In genomic region chr7:133339772-133340171, GRCh38 we compare ENCODE assay signal across 24 cellular contexts.
"Had no signal": no experiment of that assay in that cellular context is flagged by ENCODE, and none has a peak within 500 bp of the region (broad histone marks: within the 10 kb centered on the region; RNA-seq: fewer than 3 reads in every experiment).

No MANE protein-coding gene starts in this region.

- H3K9me3 ChIP-seq: testis had no signal

- H3K27me3 ChIP-seq: foreskin keratinocyte, neural progenitor cell, right lobe of liver, testis, tibial nerve, upper lobe of right lung, vagina had no signal

- H3K79me2 ChIP-seq: parathyroid adenoma had no signal

- H3K4me3 ChIP-seq: left ventricle myocardium inferior, lower lobe of right lung, neural progenitor cell, psoas muscle, right lobe of liver, testis, tibial nerve, upper lobe of right lung, vagina had no signal

- H3K9ac ChIP-seq: neural progenitor cell, parathyroid adenoma had no signal

- H3K27ac Mint-ChIP-seq: dendritic cell treated with granulocyte-macrophage colony-stimulating factor and Interleukin-4, amounts not matched to agents 40 ng/mL and 50 ng/mL, for 4 days; effector memory CD8-positive, alpha-beta T cell; immature natural killer cell; memory B cell; natural killer cell treated with Interleukin-12 subunit alpha and Interleukin-12 subunit beta and Interleukin-15 and Interleukin-18, amount 100 ng/mL, for 72 hours; neural progenitor cell; stimulated activated effector memory CD8-positive, alpha-beta T cell treated with anti-CD3 and anti-CD28 coated beads, Interleukin-12 subunit alpha, Interleukin-12 subunit beta, amount 100 ng/mL, for 72 hours; stimulated activated naive CD8-positive, alpha-beta T cell treated with anti-CD3 and anti-CD28 coated beads, Interleukin-15, Interleukin-2, amounts not matched to agents 100 ng/mL and 50 ng/mL, for 24 hours had no signal

- H2AFZ ChIP-seq: neural progenitor cell, parathyroid adenoma had no signal

- H3K36me3 ChIP-seq: lower lobe of right lung, right lobe of liver, upper lobe of right lung had no signal

- ATAC-seq: effector memory CD8-positive, alpha-beta T cell; foreskin keratinocyte; lower lobe of right lung; natural killer cell treated with Interleukin-12 subunit alpha and Interleukin-12 subunit beta and Interleukin-15 and Interleukin-18, amount 100 ng/mL, for 72 hours; psoas muscle; right lobe of liver; stimulated activated effector memory CD8-positive, alpha-beta T cell treated with anti-CD3 and anti-CD28 coated beads, Interleukin-12 subunit alpha, Interleukin-12 subunit beta, amount 100 ng/mL, for 72 hours; upper lobe of right lung had no signal

- DNase-seq: effector memory CD8-positive, alpha-beta T cell; erythroblast; foreskin keratinocyte; immature natural killer cell; left ventricle myocardium inferior; lower lobe of right lung; midbrain; nucleus accumbens; psoas muscle; retina; right lobe of liver; stimulated activated CD4-positive, alpha-beta T cell treated with anti-CD3 and anti-CD28 coated beads, Interleukin-4, amount 100 ng/mL, for 1 hour; stimulated activated CD8-positive, alpha-beta memory T cell treated with anti-CD3 and anti-CD28 coated beads, Interleukin-4, amount 100 ng/mL, for 48 hours; testis; upper lobe of right lung had no signal

- H3K4me2 ChIP-seq: neural progenitor cell had no signal

- H3K4me1 ChIP-seq: foreskin keratinocyte, lower lobe of right lung, neural progenitor cell, parathyroid adenoma, right lobe of liver, testis, tibial nerve, upper lobe of right lung, vagina had no signal

- H3K4me1 Mint-ChIP-seq: neural progenitor cell had no signal

- H3K4me3 Mint-ChIP-seq: dendritic cell treated with granulocyte-macrophage colony-stimulating factor and Interleukin-4, amounts not matched to agents 40 ng/mL and 50 ng/mL, for 4 days; effector memory CD8-positive, alpha-beta T cell; immature natural killer cell; memory B cell; natural killer cell treated with Interleukin-12 subunit alpha and Interleukin-12 subunit beta and Interleukin-15 and Interleukin-18, amount 100 ng/mL, for 72 hours; neural progenitor cell; stimulated activated effector memory CD8-positive, alpha-beta T cell treated with anti-CD3 and anti-CD28 coated beads, Interleukin-12 subunit alpha, Interleukin-12 subunit beta, amount 100 ng/mL, for 72 hours; stimulated activated naive CD8-positive, alpha-beta T cell treated with anti-CD3 and anti-CD28 coated beads, Interleukin-15, Interleukin-2, amounts not matched to agents 100 ng/mL and 50 ng/mL, for 24 hours had no signal

- H3K27ac ChIP-seq: foreskin keratinocyte, left ventricle myocardium inferior, lower lobe of right lung, neural progenitor cell, parathyroid adenoma, psoas muscle, right lobe of liver, testis, tibial nerve, upper lobe of right lung, vagina had no signal

- H3K27me3 Mint-ChIP-seq: dendritic cell treated with granulocyte-macrophage colony-stimulating factor and Interleukin-4, amounts not matched to agents 40 ng/mL and 50 ng/mL, for 4 days; effector memory CD8-positive, alpha-beta T cell; memory B cell; natural killer cell treated with Interleukin-12 subunit alpha and Interleukin-12 subunit beta and Interleukin-15 and Interleukin-18, amount 100 ng/mL, for 72 hours; stimulated activated naive CD8-positive, alpha-beta T cell treated with anti-CD3 and anti-CD28 coated beads, Interleukin-15, Interleukin-2, amounts not matched to agents 100 ng/mL and 50 ng/mL, for 24 hours had no signal
